ENCODE assay signal across 8 cellular contexts in genomic region chr22:37686002-37686982, GRCh38. TPM values are rescaled to one million over a fixed set of nuclear protein-coding genes. Genes with fewer than 3 reads are reported as not detected.
DNase-seq lines count a peak whose midpoint lies in the region; ATAC-seq and TF ChIP-seq lines count a peak whose summit lies in the region.

TSS of gene NOL12 (plus strand) at chr22:37686343. CDS start at chr22:37686393, 50 bp downstream.

- TF ChIP-seq CTCF in HL-60 (IDR thresholded peaks at IDR 0.05; ENCODE audit: insufficient read depth, low read length): no peak

- H3K36me3 ChIP-seq in endocrine pancreas (ENCODE audit: control insufficient read depth, insufficient read depth, low read length): peaks cover 2% of the 10 kb centered on the region

- H3K9ac ChIP-seq in endocrine pancreas (ENCODE audit: control insufficient read depth, insufficient read depth, low read length): peak within 1 kb of the TSS; percentile 78

- H3K4me3 ChIP-seq in HL-60 (replicated peaks; ENCODE audit: insufficient read depth, low read length) (peak within 1 kb of the TSS; percentile 97), endocrine pancreas (ENCODE audit: control insufficient read depth, insufficient read depth, low read length) (peak within 1 kb of the TSS; percentile 71)

- H3K27ac ChIP-seq in HL-60 (replicated peaks): peak within 1 kb of the TSS; percentile 92

- no peaks in the 10 kb centered on the region for H3K9me3 ChIP-seq in endocrine pancreas (ENCODE audit: control insufficient read depth, low read length)

- H3K27me3 ChIP-seq in HL-60 (ENCODE audit: insufficient read depth, poor library complexity, severe bottlenecking) (no peaks in the 10 kb centered on the region), endocrine pancreas (ENCODE audit: control insufficient read depth, insufficient read depth, low read length) (no peaks in the 10 kb centered on the region)

- peak; percentile 79 for ATAC-seq in GM19372 (IDR thresholded peaks at IDR 0.05; ENCODE audit: low read depth, unreplicated experiment)

- no peaks in the 10 kb centered on the region for H3K4me1 ChIP-seq in endocrine pancreas (ENCODE audit: control insufficient read depth, insufficient read depth, low read length)

- DNase-seq in C1 segment of cervical spinal cord (lab: John Stamatoyannopoulos, UW): peak in 13 of 14 donors; percentile 36 to 86 (median 76)
- peak; percentile 88 to 90 for DNase-seq in HL-60 (ENCODE audit: low read depth in 1 of 2, low spot score in 1 of 2)
- DNase-seq in NOMO-1 treated with DMSO at 0.1 percent for 48 hours (lab: John Stamatoyannopoulos, UW; ENCODE audit: unreplicated experiment): peak; percentile 83
- DNase-seq in activated CD8-positive, alpha-beta memory T cell treated with anti-CD3 and anti-CD28 coated beads for 48 hours (ENCODE audit: low read depth in 2 of 3, low spot score in 2 of 3): peak; percentile 53 to 68 (median 64)
- DNase-seq in mesenteric fat pad (ENCODE audit: low spot score): peak; percentile 93
- peak; percentile 53 to 58 for DNase-seq in stimulated activated CD8-positive, alpha-beta memory T cell treated with anti-CD3 and anti-CD28 coated beads, Interleukin-15, amount 100 ng/mL, for 4 hours (ENCODE audit: low read depth in 2 of 2)

RNA-seq across cellular contexts. Expression of gene NOL12, which starts in this region (rescaled TPM):
- total RNA-seq in mesenteric fat pad: 17.3 TPM

Comparison
In these comparisons a context has a peak if more than half of its experiments do, and no peak if none do; other contexts are left out.
1. Peak in every context shown above with its lines: DNase-seq, ATAC-seq, H3K4me3 ChIP-seq and H3K27ac ChIP-seq.